Comparison of ENCODE assay signal across 11 cellular contexts in genomic region chr4:40514409-40515025, GRCh38.
DNase-seq lines count a peak whose midpoint lies in the region; ATAC-seq and TF ChIP-seq lines count a peak whose summit lies in the region.
"Had no signal": no experiment of that assay in that cellular context is flagged by ENCODE, and none has a peak within 500 bp of the region (broad histone marks: within the 10 kb centered on the region; RNA-seq: fewer than 3 reads in every experiment).

No MANE protein-coding gene starts in this region.

- BruUV-seq in HCT116 (replicated peaks; lab: Mats Ljungman, UMichigan) = no TSS peak

- H3K27me3 Mint-ChIP-seq in CD4-positive, alpha-beta T cell = no peaks in the 10 kb centered on the region
- H3K27me3 Mint-ChIP-seq in T-helper 2 cell treated with Interferon-gamma antibody and Interleukin-4, amounts not matched to agents 5 μg/mL and 100 μg/mL, for 36 hours (ENCODE audit: low read depth) = no peaks in the 10 kb centered on the region

- no peak for TF ChIP-seq RAD21 in HCT116 (IDR thresholded peaks at IDR 0.05; ENCODE audit: low read depth)

- H3K9me2 ChIP-seq in HCT116 (ENCODE audit: insufficient read depth) = no peaks in the 10 kb centered on the region

- H3K4me2 ChIP-seq in HCT116 (ENCODE audit: low read length) = peak overlapping the region; percentile 41

- no peaks in the 10 kb centered on the region for H3K4me1 Mint-ChIP-seq in CD4-positive, alpha-beta T cell (ENCODE audit: low read depth)
- peaks cover 11% of the 10 kb centered on the region for H3K4me1 Mint-ChIP-seq in T-helper 2 cell treated with Interferon-gamma antibody and Interleukin-4, amounts not matched to agents 5 μg/mL and 100 μg/mL, for 36 hours (ENCODE audit: low read depth)

- no peak for ATAC-seq in HCT116
- ATAC-seq in CD4-positive, alpha-beta T cell (ENCODE audit: poor library complexity) = no peak

- in situ Hi-C loops in GM13977 (cut with MboI; ENCODE audit: low pct_unique_long_range_greater_than_20kb, low sequenced_read_pairs, unreplicated experiment) = no loop called here

- H3K9me3 ChIP-seq in HCT116 (ENCODE audit: control insufficient read depth in 1 of 2, insufficient read depth in 1 of 2, low read depth in 1 of 2, low read length in 2 of 2) (no peaks in the 10 kb centered on the region), esophagus (ENCODE audit: control insufficient read depth in 2 of 2, insufficient read depth in 1 of 2, low read depth in 1 of 2, low read length in 1 of 2) (no peaks in the 10 kb centered on the region), prostate gland (no peaks in the 10 kb centered on the region)
- H3K9me3 ChIP-seq in CD4-positive, alpha-beta T cell (ENCODE audit: control insufficient read depth, low read length) = no peaks in the 10 kb centered on the region

- H3K9me3 Mint-ChIP-seq in CD4-positive, alpha-beta T cell = no peaks in the 10 kb centered on the region
- H3K9me3 Mint-ChIP-seq in T-helper 2 cell treated with Interferon-gamma antibody and Interleukin-4, amounts not matched to agents 5 μg/mL and 100 μg/mL, for 36 hours = no peaks in the 10 kb centered on the region

- intact Hi-C loops in HCT116 (cut with micrococcal nuclease) = loop anchor here (10.0 kb wide), 1 partner anchor 460 kb away; the partner anchor contains the start of gene N4BP2
- intact Hi-C loops in prostate gland (cut with DNase I) = no loop called here
- intact Hi-C loops in CD4-positive, alpha-beta T cell (cut with DNase I, micrococcal nuclease) = no loop called here

- no peaks in the 10 kb centered on the region for H3K36me3 ChIP-seq in HCT116 (ENCODE audit: control insufficient read depth in 1 of 2, insufficient read depth in 2 of 2, low read length in 2 of 2)
- H3K36me3 ChIP-seq in esophagus (ENCODE audit: control insufficient read depth in 2 of 2, insufficient read depth in 2 of 2, low read length in 1 of 2) = no peaks in the 10 kb centered on the region
- H3K36me3 ChIP-seq in prostate gland = no peaks in the 10 kb centered on the region

- no peak for TF ChIP-seq POLR2A in HCT116 (IDR thresholded peaks at IDR 0.05; ENCODE audit: borderline replicate concordance, extremely low read depth, insufficient read depth, insufficient read length)
- no peak for TF ChIP-seq POLR2A in prostate gland (IDR thresholded peaks at IDR 0.05)

- H3K4me3 ChIP-seq in HCT116 (replicated peaks in 1 of 2; ENCODE audit: low read depth in 1 of 2, low read length in 2 of 2) = no peak overlapping the region
- H3K4me3 ChIP-seq in esophagus (ENCODE audit: low read depth in 1 of 2, low read length in 2 of 2) = peak overlapping the region; percentile 4 to 46
- peak overlapping the region; percentile 25 to 40 for H3K4me3 ChIP-seq in prostate gland

- DNase-seq in HCT116 (ENCODE audit: low read depth, low spot score) = no peak
- DNase-seq in NCI-H774 (lab: John Stamatoyannopoulos, UW) = peak; percentile 29
- peak; percentile 81 for DNase-seq in prostate gland (ENCODE audit: low spot score)
- DNase-seq in CD4-positive, alpha-beta T cell = no peak
- DNase-seq in T-helper 2 cell treated with Interferon-gamma antibody and Interleukin-4, amounts not matched to agents 5 μg/mL and 100 μg/mL, for 36 hours (ENCODE audit: low spot score) = no peak
- DNase-seq in GDM1 (lab: John Stamatoyannopoulos, UW) = no peak
- no peak for DNase-seq in GM13977 (ENCODE audit: low spot score)
- DNase-seq: NCI-H446, posterior cingulate gyrus had no signal

- 50 to 51% methylated on average over 17 of the region's 17 CpGs for WGBS in esophagus, 2 donors
- WGBS in prostate gland = 36% methylated on average over 17 of the region's 17 CpGs

- no peak overlapping the region for H2AFZ ChIP-seq in HCT116 (ENCODE audit: low read depth, low read length, poor library complexity, severe bottlenecking)

- CTCF ChIA-PET in HCT116 (lab: Charles Lee) = no interaction called here
- CTCF ChIA-PET in CD4-positive, alpha-beta T cell (lab: Charles Lee) = no interaction called here

- POLR2A ChIA-PET in HCT116 (lab: Charles Lee) = no interaction called here
- POLR2A ChIA-PET in CD4-positive, alpha-beta T cell (lab: Charles Lee) = interaction anchor here (1.1 kb wide), 1 partner anchor 17 kb away, joined by 5 read pairs; no protein-coding TSS in a partner anchor

- H3K79me2 ChIP-seq in HCT116 (ENCODE audit: insufficient read depth, low read length) = no peaks in the 10 kb centered on the region

- H3K4me3 Mint-ChIP-seq in CD4-positive, alpha-beta T cell = no peak overlapping the region
- H3K4me3 Mint-ChIP-seq in T-helper 2 cell treated with Interferon-gamma antibody and Interleukin-4, amounts not matched to agents 5 μg/mL and 100 μg/mL, for 36 hours = no peak overlapping the region
- H3K4me3 Mint-ChIP-seq: activated CD4-positive, alpha-beta T cell treated with anti-CD3 and anti-CD28 coated beads for 36 hours had no signal

- H3K27ac ChIP-seq in HCT116 (ENCODE audit: low read depth, low read length) = no peak overlapping the region
- peak overlapping the region; percentile 81 to 86 for H3K27ac ChIP-seq in esophagus (ENCODE audit: low read depth in 2 of 2, low read length in 1 of 2)
- peak overlapping the region; percentile 43 to 76 for H3K27ac ChIP-seq in prostate gland
- H3K27ac ChIP-seq in CD4-positive, alpha-beta T cell (ENCODE audit: low read depth, low read length) = no peak overlapping the region

- peaks cover 13 to 29% of the 10 kb centered on the region in 2 experiments for H3K4me1 ChIP-seq in HCT116 (ENCODE audit: control insufficient read depth in 1 of 2, insufficient read depth in 2 of 2, low read length in 2 of 2)
- peaks cover 5 to 6% of the 10 kb centered on the region in 2 donors for H3K4me1 ChIP-seq in esophagus (ENCODE audit: control insufficient read depth in 2 of 2, insufficient read depth in 2 of 2, low read length in 1 of 2)
- H3K4me1 ChIP-seq in prostate gland (replicated peaks) = no peaks in the 10 kb centered on the region

- H3K27me3 ChIP-seq in HCT116 (ENCODE audit: insufficient read depth, low read length) (no peaks in the 10 kb centered on the region), esophagus (ENCODE audit: control insufficient read depth in 1 of 2, insufficient read depth in 2 of 2, low read length in 2 of 2) (no peaks in the 10 kb centered on the region), prostate gland (replicated peaks; ENCODE audit: insufficient read depth) (no peaks in the 10 kb centered on the region)
- no peaks in the 10 kb centered on the region for H3K27me3 ChIP-seq in CD4-positive, alpha-beta T cell (ENCODE audit: control insufficient read depth, insufficient read depth, low read length)

- H3K27ac Mint-ChIP-seq in CD4-positive, alpha-beta T cell = no peak overlapping the region
- H3K27ac Mint-ChIP-seq in T-helper 2 cell treated with Interferon-gamma antibody and Interleukin-4, amounts not matched to agents 5 μg/mL and 100 μg/mL, for 36 hours = no peak overlapping the region
- H3K27ac Mint-ChIP-seq: activated CD4-positive, alpha-beta T cell treated with anti-CD3 and anti-CD28 coated beads for 36 hours had no signal

- H3K36me3 Mint-ChIP-seq in CD4-positive, alpha-beta T cell (ENCODE audit: low read depth) = no peaks in the 10 kb centered on the region
- peaks cover 3% of the 10 kb centered on the region for H3K36me3 Mint-ChIP-seq in T-helper 2 cell treated with Interferon-gamma antibody and Interleukin-4, amounts not matched to agents 5 μg/mL and 100 μg/mL, for 36 hours (ENCODE audit: low read depth)

- TF ChIP-seq CTCF in HCT116 (IDR thresholded peaks at IDR 0.05 in 2 of 3, conservative IDR thresholded peaks at IDR 0.05 in 1 of 3; ENCODE audit: borderline replicate concordance in 1 of 3, insufficient read depth in 1 of 3, low read depth in 2 of 3, low read length in 2 of 3) = no peak
- TF ChIP-seq CTCF in prostate gland (IDR thresholded peaks at IDR 0.05) = peak in 1 of 4 experiments; percentile 9
- no peak for TF ChIP-seq CTCF in CD4-positive, alpha-beta T cell (IDR thresholded peaks at IDR 0.05)
- no peak for TF ChIP-seq CTCF in GM13977 (IDR thresholded peaks at IDR 0.05; ENCODE audit: extremely low read depth, insufficient read depth, missing control alignments)

- no peak overlapping the region for H3K9ac ChIP-seq in HCT116 (ENCODE audit: low read length)

- no peaks in the 10 kb centered on the region for H4K20me1 ChIP-seq in HCT116 (ENCODE audit: insufficient read depth)

- RAD21 ChIA-PET in HCT116 (lab: Charles Lee; ENCODE audit: low non-redundant PET in 1 of 2, low total read pairs in 2 of 2, uncharacterized antibody in 2 of 2, unreplicated experiment in 2 of 2) = no interaction called here

TF ChIP-seq in HCT116, 20 proteins besides CTCF, POLR2A, EP300 and RAD21 (continues in another document):
- TF ChIP-seq SP1 (IDR thresholded peaks at IDR 0.05; ENCODE audit: low read depth) = no peak
- TF ChIP-seq SIN3A (IDR thresholded peaks at IDR 0.05; ENCODE audit: low read depth) = no peak
- no peak for TF ChIP-seq ZNF274 (IDR thresholded peaks at IDR 0.05; ENCODE audit: low read depth, low read length)
- no peak for TF ChIP-seq EGR1 (IDR thresholded peaks at IDR 0.05; ENCODE audit: low read depth)
- TF ChIP-seq ZFX (IDR thresholded peaks at IDR 0.05) = no peak
- TF ChIP-seq EZH2phosphoT487 (IDR thresholded peaks at IDR 0.05; ENCODE audit: borderline replicate concordance) = no peak
- TF ChIP-seq ZBTB33 (IDR thresholded peaks at IDR 0.05; ENCODE audit: extremely low read depth, insufficient replicate concordance, low read length) = no peak

Comparison
In these comparisons a context has a peak if more than half of its experiments do, and no peak if none do; other contexts are left out.
1. DNase-seq: peak in NCI-H774 (single experiment) and prostate gland (single experiment); none in HCT116 (single experiment), CD4-positive, alpha-beta T cell (0 of 10), T-helper 2 cell treated with Interferon-gamma antibody and Interleukin-4, amounts not matched to agents 5 μg/mL and 100 μg/mL, for 36 hours (single experiment), GDM1 (single experiment) and GM13977 (single experiment).
2. H3K27ac ChIP-seq: peak in esophagus (2 of 2) and prostate gland (2 of 2); none in HCT116 (single experiment) and CD4-positive, alpha-beta T cell (single experiment).
3. H3K4me3 ChIP-seq: peak in esophagus (2 of 2) and prostate gland (2 of 2); none in HCT116 (0 of 2).